Comparison of ENCODE assay signal across 1 cellular context in genomic region chr10:78177013-78177370, GRCh38.
TF ChIP-seq lines count a peak whose summit lies in the region.

No MANE protein-coding gene starts in this region.

TF ChIP-seq in WTC11, 78 proteins besides CTCF, POLR2A, EP300 and RAD21 (continued from another document):
- TF ChIP-seq AR (CRISPR knock-in tag; IDR thresholded peaks at IDR 0.05) (no peak), ZNF138 (CRISPR knock-in tag; conservative IDR thresholded peaks at IDR 0.05) (no peak), SMAD3 (CRISPR knock-in tag; IDR thresholded peaks at IDR 0.05; ENCODE audit: borderline replicate concordance) (no peak)
